Comparison of ENCODE assay signal across 1 cellular context in the genomic region with DNA sequence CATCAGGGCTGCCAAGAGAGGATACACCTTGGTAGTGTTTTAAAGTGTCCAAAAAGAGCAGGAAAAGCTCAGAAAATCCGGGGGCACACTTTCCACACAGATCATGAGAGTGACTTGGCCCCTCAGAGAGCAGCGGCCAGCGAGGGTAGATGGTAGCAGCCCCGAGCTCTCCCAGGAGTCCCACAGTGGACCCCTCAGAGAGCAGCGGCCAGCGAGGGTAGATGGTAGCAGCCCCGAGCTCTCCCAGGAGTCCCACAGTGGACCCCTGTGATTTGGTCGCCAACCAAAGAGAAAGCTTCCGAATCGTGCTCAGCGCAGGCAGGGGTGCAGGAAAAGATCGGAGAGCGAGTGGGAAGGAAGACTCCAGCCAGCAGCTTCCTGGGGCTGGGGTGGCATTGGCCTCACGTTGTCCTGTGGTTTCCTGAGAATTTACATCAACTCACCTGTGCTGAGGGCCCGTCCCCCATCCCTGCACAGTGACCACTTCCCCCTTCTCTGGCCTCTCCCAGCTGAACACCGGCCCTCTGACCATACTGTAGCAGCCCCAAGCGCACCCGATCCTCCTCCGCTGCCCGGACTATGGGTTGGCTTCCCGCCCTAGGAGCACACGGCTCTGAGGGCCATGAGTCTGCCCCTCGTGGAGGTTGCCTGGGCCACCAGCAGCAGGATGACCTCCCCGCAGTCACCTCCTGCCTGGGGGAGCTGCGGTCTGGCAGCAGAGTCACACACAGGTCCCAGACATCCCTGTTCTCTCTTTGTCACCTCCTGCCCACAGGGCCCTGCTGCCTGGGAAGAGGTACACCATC.
TF ChIP-seq lines count a peak whose summit lies in the region.

No MANE protein-coding gene starts in this region.

TF ChIP-seq in H1, 55 proteins besides CTCF, POLR2A, EP300 and RAD21:
- TF ChIP-seq, protein P1, sequence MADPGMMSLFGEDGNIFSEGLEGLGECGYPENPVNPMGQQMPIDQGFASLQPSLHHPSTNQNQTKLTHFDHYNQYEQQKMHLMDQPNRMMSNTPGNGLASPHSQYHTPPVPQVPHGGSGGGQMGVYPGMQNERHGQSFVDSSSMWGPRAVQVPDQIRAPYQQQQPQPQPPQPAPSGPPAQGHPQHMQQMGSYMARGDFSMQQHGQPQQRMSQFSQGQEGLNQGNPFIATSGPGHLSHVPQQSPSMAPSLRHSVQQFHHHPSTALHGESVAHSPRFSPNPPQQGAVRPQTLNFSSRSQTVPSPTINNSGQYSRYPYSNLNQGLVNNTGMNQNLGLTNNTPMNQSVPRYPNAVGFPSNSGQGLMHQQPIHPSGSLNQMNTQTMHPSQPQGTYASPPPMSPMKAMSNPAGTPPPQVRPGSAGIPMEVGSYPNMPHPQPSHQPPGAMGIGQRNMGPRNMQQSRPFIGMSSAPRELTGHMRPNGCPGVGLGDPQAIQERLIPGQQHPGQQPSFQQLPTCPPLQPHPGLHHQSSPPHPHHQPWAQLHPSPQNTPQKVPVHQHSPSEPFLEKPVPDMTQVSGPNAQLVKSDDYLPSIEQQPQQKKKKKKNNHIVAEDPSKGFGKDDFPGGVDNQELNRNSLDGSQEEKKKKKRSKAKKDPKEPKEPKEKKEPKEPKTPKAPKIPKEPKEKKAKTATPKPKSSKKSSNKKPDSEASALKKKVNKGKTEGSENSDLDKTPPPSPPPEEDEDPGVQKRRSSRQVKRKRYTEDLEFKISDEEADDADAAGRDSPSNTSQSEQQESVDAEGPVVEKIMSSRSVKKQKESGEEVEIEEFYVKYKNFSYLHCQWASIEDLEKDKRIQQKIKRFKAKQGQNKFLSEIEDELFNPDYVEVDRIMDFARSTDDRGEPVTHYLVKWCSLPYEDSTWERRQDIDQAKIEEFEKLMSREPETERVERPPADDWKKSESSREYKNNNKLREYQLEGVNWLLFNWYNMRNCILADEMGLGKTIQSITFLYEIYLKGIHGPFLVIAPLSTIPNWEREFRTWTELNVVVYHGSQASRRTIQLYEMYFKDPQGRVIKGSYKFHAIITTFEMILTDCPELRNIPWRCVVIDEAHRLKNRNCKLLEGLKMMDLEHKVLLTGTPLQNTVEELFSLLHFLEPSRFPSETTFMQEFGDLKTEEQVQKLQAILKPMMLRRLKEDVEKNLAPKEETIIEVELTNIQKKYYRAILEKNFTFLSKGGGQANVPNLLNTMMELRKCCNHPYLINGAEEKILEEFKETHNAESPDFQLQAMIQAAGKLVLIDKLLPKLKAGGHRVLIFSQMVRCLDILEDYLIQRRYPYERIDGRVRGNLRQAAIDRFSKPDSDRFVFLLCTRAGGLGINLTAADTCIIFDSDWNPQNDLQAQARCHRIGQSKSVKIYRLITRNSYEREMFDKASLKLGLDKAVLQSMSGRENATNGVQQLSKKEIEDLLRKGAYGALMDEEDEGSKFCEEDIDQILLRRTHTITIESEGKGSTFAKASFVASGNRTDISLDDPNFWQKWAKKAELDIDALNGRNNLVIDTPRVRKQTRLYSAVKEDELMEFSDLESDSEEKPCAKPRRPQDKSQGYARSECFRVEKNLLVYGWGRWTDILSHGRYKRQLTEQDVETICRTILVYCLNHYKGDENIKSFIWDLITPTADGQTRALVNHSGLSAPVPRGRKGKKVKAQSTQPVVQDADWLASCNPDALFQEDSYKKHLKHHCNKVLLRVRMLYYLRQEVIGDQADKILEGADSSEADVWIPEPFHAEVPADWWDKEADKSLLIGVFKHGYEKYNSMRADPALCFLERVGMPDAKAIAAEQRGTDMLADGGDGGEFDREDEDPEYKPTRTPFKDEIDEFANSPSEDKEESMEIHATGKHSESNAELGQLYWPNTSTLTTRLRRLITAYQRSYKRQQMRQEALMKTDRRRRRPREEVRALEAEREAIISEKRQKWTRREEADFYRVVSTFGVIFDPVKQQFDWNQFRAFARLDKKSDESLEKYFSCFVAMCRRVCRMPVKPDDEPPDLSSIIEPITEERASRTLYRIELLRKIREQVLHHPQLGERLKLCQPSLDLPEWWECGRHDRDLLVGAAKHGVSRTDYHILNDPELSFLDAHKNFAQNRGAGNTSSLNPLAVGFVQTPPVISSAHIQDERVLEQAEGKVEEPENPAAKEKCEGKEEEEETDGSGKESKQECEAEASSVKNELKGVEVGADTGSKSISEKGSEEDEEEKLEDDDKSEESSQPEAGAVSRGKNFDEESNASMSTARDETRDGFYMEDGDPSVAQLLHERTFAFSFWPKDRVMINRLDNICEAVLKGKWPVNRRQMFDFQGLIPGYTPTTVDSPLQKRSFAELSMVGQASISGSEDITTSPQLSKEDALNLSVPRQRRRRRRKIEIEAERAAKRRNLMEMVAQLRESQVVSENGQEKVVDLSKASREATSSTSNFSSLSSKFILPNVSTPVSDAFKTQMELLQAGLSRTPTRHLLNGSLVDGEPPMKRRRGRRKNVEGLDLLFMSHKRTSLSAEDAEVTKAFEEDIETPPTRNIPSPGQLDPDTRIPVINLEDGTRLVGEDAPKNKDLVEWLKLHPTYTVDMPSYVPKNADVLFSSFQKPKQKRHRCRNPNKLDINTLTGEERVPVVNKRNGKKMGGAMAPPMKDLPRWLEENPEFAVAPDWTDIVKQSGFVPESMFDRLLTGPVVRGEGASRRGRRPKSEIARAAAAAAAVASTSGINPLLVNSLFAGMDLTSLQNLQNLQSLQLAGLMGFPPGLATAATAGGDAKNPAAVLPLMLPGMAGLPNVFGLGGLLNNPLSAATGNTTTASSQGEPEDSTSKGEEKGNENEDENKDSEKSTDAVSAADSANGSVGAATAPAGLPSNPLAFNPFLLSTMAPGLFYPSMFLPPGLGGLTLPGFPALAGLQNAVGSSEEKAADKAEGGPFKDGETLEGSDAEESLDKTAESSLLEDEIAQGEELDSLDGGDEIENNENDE (IDR thresholded peaks at IDR 0.05; ENCODE audit: insufficient replicate concordance, low read length) = no peak
- TF ChIP-seq, protein P2, sequence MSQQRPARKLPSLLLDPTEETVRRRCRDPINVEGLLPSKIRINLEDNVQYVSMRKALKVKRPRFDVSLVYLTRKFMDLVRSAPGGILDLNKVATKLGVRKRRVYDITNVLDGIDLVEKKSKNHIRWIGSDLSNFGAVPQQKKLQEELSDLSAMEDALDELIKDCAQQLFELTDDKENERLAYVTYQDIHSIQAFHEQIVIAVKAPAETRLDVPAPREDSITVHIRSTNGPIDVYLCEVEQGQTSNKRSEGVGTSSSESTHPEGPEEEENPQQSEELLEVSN (IDR thresholded peaks at IDR 0.05) = peak; percentile 43; the same call in 1 of the 2 replicates
